ENCODE assay signal across 33 cellular contexts in genomic region chr10:112139176-112139575, GRCh38.
"Had no signal": no experiment of that assay in that cellular context is flagged by ENCODE, and none has a peak within 500 bp of the region (broad histone marks: within the 10 kb centered on the region; RNA-seq: fewer than 3 reads in every experiment).

No MANE protein-coding gene starts in this region.

- DNase-seq: activated B cell treated with CpG ODN at 0.5 μM for 24 hours; activated CD4-positive, alpha-beta memory T cell treated with anti-CD3 and anti-CD28 coated beads for 36 hours; activated CD4-positive, alpha-beta T cell treated with anti-CD3 and anti-CD28 coated beads for 4 hours; activated CD4-positive, alpha-beta T cell treated with anti-CD3 and anti-CD28 coated beads, Interleukin-2, amount 10 ng/mL, durations not matched to agents 24 days and 14 days; activated CD4-positive, alpha-beta T cell treated with anti-CD3 and anti-CD28 coated beads, Interleukin-2, amount 50 U/mL, for 1 hour; activated CD4-positive, alpha-beta T cell treated with anti-CD3 and anti-CD28 coated beads, Interleukin-2, amount 50 U/mL, for 4 hours; activated CD4-positive, CD25-positive, alpha-beta regulatory T cell treated with anti-CD3 and anti-CD28 coated beads, Interleukin-2, amount 50 U/mL, for 72 hours; activated CD8-positive, alpha-beta memory T cell treated with anti-CD3 and anti-CD28 coated beads, Interleukin-2, amount 50 U/mL, for 48 hours; activated CD8-positive, alpha-beta T cell treated with anti-CD3 and anti-CD28 coated beads for 36 hours; activated effector memory CD4-positive, alpha-beta T cell treated with Interleukin-2 at 50 U/mL for 16 hours; activated gamma-delta T cell; activated naive CD4-positive, alpha-beta T cell treated with anti-CD3 and anti-CD28 coated beads, Interleukin-2, amount 10 ng/mL, durations not matched to agents 7 days and 5 days; activated naive CD4-positive, alpha-beta T cell treated with Interleukin-2 at 50 U/mL for 16 hours; activated naive CD8-positive, alpha-beta T cell treated with anti-CD3 and anti-CD28 coated beads, Interleukin-2, amount 10 ng/mL, durations not matched to agents 7 days and 5 days; activated naive CD8-positive, alpha-beta T cell treated with anti-CD3 and anti-CD28 coated beads, Interleukin-2, amount 50 U/mL, for 24 hours; activated T-cell treated with anti-CD3 and anti-CD28 coated beads, Interleukin-2, amount 50 U/mL, for 24 hours; activated T-cell treated with anti-CD3 and anti-CD28 coated beads, Interleukin-2, amount 50 U/mL, for 48 hours; anterior cingulate cortex; caudate nucleus; SW 1271; T-helper 1 cell; T-helper 2 cell; T-helper 9 cell had no signal

- H3K36me3 Mint-ChIP-seq: activated CD4-positive, alpha-beta memory T cell treated with anti-CD3 and anti-CD28 coated beads for 36 hours; activated naive CD4-positive, alpha-beta T cell treated with anti-CD3 and anti-CD28 coated beads, Interleukin-2, amount 10 ng/mL, durations not matched to agents 7 days and 5 days; activated naive CD4-positive, alpha-beta T cell treated with anti-CD3 and anti-CD28 coated beads, Interleukin-2, amount 50 U/mL, for 24 hours; activated naive CD8-positive, alpha-beta T cell; activated naive CD8-positive, alpha-beta T cell treated with anti-CD3 and anti-CD28 coated beads, Interleukin-2, amount 10 ng/mL, durations not matched to agents 7 days and 5 days; brain had no signal

- H3K27ac ChIP-seq: ascending aorta, cardiac muscle cell, VCaP had no signal

- H3K27me3 ChIP-seq: ascending aorta, cardiac muscle cell had no signal

- ATAC-seq: activated naive CD8-positive, alpha-beta T cell treated with anti-CD3 and anti-CD28 coated beads, Interleukin-2, amount 50 U/mL, for 24 hours had no signal

- H3K4me3 ChIP-seq: ascending aorta, cardiac muscle cell had no signal

- H3K27me3 Mint-ChIP-seq: activated B cell treated with CpG ODN at 0.5 μM for 24 hours; activated CD4-positive, alpha-beta memory T cell treated with anti-CD3 and anti-CD28 coated beads for 36 hours; activated naive CD8-positive, alpha-beta T cell; activated naive CD8-positive, alpha-beta T cell treated with anti-CD3 and anti-CD28 coated beads, Interleukin-2, amount 10 ng/mL, durations not matched to agents 7 days and 5 days; activated T-cell treated with anti-CD3 and anti-CD28 coated beads, Interleukin-2, amount 50 U/mL, for 24 hours; central memory CD8-positive, alpha-beta T cell had no signal

- H3K36me3 ChIP-seq: cardiac muscle cell had no signal

- H3K4me1 Mint-ChIP-seq: activated naive CD4-positive, alpha-beta T cell treated with anti-CD3 and anti-CD28 coated beads, Interleukin-2, amount 10 ng/mL, durations not matched to agents 7 days and 5 days; activated naive CD4-positive, alpha-beta T cell treated with anti-CD3 and anti-CD28 coated beads, Interleukin-2, amount 50 U/mL, for 24 hours; activated naive CD8-positive, alpha-beta T cell treated with anti-CD3 and anti-CD28 coated beads, Interleukin-2, amount 50 U/mL, for 24 hours had no signal

- H3K4me1 ChIP-seq: ascending aorta had no signal

- H3K9me3 Mint-ChIP-seq: activated B cell treated with CpG ODN at 0.5 μM for 24 hours; activated CD4-positive, alpha-beta memory T cell treated with anti-CD3 and anti-CD28 coated beads for 36 hours; activated CD4-positive, alpha-beta T cell treated with anti-CD3 and anti-CD28 coated beads, Interleukin-2, amount 10 ng/mL, durations not matched to agents 24 days and 14 days; activated CD8-positive, alpha-beta T cell treated with anti-CD3 and anti-CD28 coated beads for 36 hours; activated naive CD4-positive, alpha-beta T cell treated with anti-CD3 and anti-CD28 coated beads, Interleukin-2, amount 10 ng/mL, durations not matched to agents 7 days and 5 days; activated naive CD4-positive, alpha-beta T cell treated with anti-CD3 and anti-CD28 coated beads, Interleukin-2, amount 50 U/mL, for 24 hours; activated naive CD8-positive, alpha-beta T cell treated with anti-CD3 and anti-CD28 coated beads, Interleukin-2, amount 10 ng/mL, durations not matched to agents 7 days and 5 days; activated naive CD8-positive, alpha-beta T cell treated with anti-CD3 and anti-CD28 coated beads, Interleukin-2, amount 50 U/mL, for 24 hours; activated T-cell treated with anti-CD3 and anti-CD28 coated beads, Interleukin-2, amount 50 U/mL, for 24 hours; activated T-helper 2 cell treated with anti-CD3 and anti-CD28 coated beads, Interferon-gamma antibody, Interleukin-2, Interleukin-4, amounts not matched to agents 10 μg/mL and 5 μg/mL and 100 μg/mL, durations not matched to agents 14 hours and 24 hours and 36 hours; central memory CD8-positive, alpha-beta T cell; T-helper 1 cell treated with Interleukin-12 subunit alpha and Interleukin-12 subunit beta and Interleukin-4 antibody, amounts not matched to agents 30 μg/mL and 1 μg/mL, for 36 hours; T-helper 2 cell treated with Interferon-gamma antibody and Interleukin-4, amounts not matched to agents 5 μg/mL and 100 μg/mL, for 36 hours had no signal

- H3K9me3 ChIP-seq: ascending aorta had no signal

- H3K27ac Mint-ChIP-seq: activated B cell treated with CpG ODN at 0.5 μM for 24 hours; activated CD4-positive, alpha-beta memory T cell treated with anti-CD3 and anti-CD28 coated beads for 36 hours; activated CD4-positive, alpha-beta T cell treated with anti-CD3 and anti-CD28 coated beads, Interleukin-2, amount 10 ng/mL, durations not matched to agents 24 days and 14 days; activated CD8-positive, alpha-beta T cell treated with anti-CD3 and anti-CD28 coated beads for 36 hours; activated naive CD4-positive, alpha-beta T cell treated with anti-CD3 and anti-CD28 coated beads, Interleukin-2, amount 10 ng/mL, durations not matched to agents 7 days and 5 days; activated naive CD4-positive, alpha-beta T cell treated with anti-CD3 and anti-CD28 coated beads, Interleukin-2, amount 50 U/mL, for 24 hours; activated naive CD8-positive, alpha-beta T cell; activated naive CD8-positive, alpha-beta T cell treated with anti-CD3 and anti-CD28 coated beads, Interleukin-2, amount 10 ng/mL, durations not matched to agents 7 days and 5 days; activated naive CD8-positive, alpha-beta T cell treated with anti-CD3 and anti-CD28 coated beads, Interleukin-2, amount 50 U/mL, for 24 hours; activated T-cell treated with anti-CD3 and anti-CD28 coated beads, Interleukin-2, amount 50 U/mL, for 24 hours; activated T-helper 2 cell treated with anti-CD3 and anti-CD28 coated beads, Interferon-gamma antibody, Interleukin-2, Interleukin-4, amounts not matched to agents 10 μg/mL and 5 μg/mL and 100 μg/mL, durations not matched to agents 14 hours and 24 hours and 36 hours; T-helper 1 cell treated with Interleukin-12 subunit alpha and Interleukin-12 subunit beta and Interleukin-4 antibody, amounts not matched to agents 30 μg/mL and 1 μg/mL, for 36 hours; T-helper 2 cell treated with Interferon-gamma antibody and Interleukin-4, amounts not matched to agents 5 μg/mL and 100 μg/mL, for 36 hours had no signal

- H3K4me3 Mint-ChIP-seq: activated B cell treated with CpG ODN at 0.5 μM for 24 hours; activated CD4-positive, alpha-beta memory T cell treated with anti-CD3 and anti-CD28 coated beads for 36 hours; activated CD4-positive, alpha-beta T cell treated with anti-CD3 and anti-CD28 coated beads, Interleukin-2, amount 10 ng/mL, durations not matched to agents 24 days and 14 days; activated CD8-positive, alpha-beta T cell treated with anti-CD3 and anti-CD28 coated beads for 36 hours; activated naive CD4-positive, alpha-beta T cell treated with anti-CD3 and anti-CD28 coated beads, Interleukin-2, amount 10 ng/mL, durations not matched to agents 7 days and 5 days; activated naive CD4-positive, alpha-beta T cell treated with anti-CD3 and anti-CD28 coated beads, Interleukin-2, amount 50 U/mL, for 24 hours; activated naive CD8-positive, alpha-beta T cell; activated naive CD8-positive, alpha-beta T cell treated with anti-CD3 and anti-CD28 coated beads, Interleukin-2, amount 10 ng/mL, durations not matched to agents 7 days and 5 days; activated naive CD8-positive, alpha-beta T cell treated with anti-CD3 and anti-CD28 coated beads, Interleukin-2, amount 50 U/mL, for 24 hours; activated T-cell treated with anti-CD3 and anti-CD28 coated beads, Interleukin-2, amount 50 U/mL, for 24 hours; brain; central memory CD8-positive, alpha-beta T cell; T-helper 1 cell treated with Interleukin-12 subunit alpha and Interleukin-12 subunit beta and Interleukin-4 antibody, amounts not matched to agents 30 μg/mL and 1 μg/mL, for 36 hours; T-helper 2 cell treated with Interferon-gamma antibody and Interleukin-4, amounts not matched to agents 5 μg/mL and 100 μg/mL, for 36 hours had no signal
